Comparison of ENCODE assay signal across 19 cellular contexts in genomic region chr5:120509056-120509455, GRCh38. TPM values are rescaled to one million over a fixed set of nuclear protein-coding genes. Genes with fewer than 3 reads are reported as not detected.
"Had no signal": no experiment of that assay in that cellular context is flagged by ENCODE, and none has a peak within 500 bp of the region (broad histone marks: within the 10 kb centered on the region; RNA-seq: fewer than 3 reads in every experiment).

No MANE protein-coding gene starts in this region.

- H3K27me3 Mint-ChIP-seq: brain; central memory CD8-positive, alpha-beta T cell had no signal

- H3K4me3 Mint-ChIP-seq: brain; central memory CD8-positive, alpha-beta T cell; nephron progenitor cell had no signal

- H3K27me3 ChIP-seq: heart right ventricle had no signal

- H3K27ac ChIP-seq: heart right ventricle, left ventricle myocardium inferior had no signal

- FAIRE-seq: frontal cortex, keratinocyte had no signal

- H3K27ac Mint-ChIP-seq: activated naive CD4-positive, alpha-beta T cell treated with anti-CD3 and anti-CD28 coated beads, Interleukin-2, amount 50 U/mL, for 72 hours; nephron progenitor cell had no signal

- H3K9me3 ChIP-seq: heart right ventricle, left ventricle myocardium inferior had no signal

- H3K36me3 Mint-ChIP-seq: activated naive CD4-positive, alpha-beta T cell treated with anti-CD3 and anti-CD28 coated beads, Interleukin-2, amount 50 U/mL, for 72 hours; brain had no signal

- H3K36me3 ChIP-seq: heart right ventricle, left ventricle myocardium inferior had no signal

- H3K4me3 ChIP-seq: heart right ventricle, left ventricle myocardium inferior had no signal

- H3K9me3 Mint-ChIP-seq: brain, nephron progenitor cell had no signal

- DNase-seq: activated T-cell treated with anti-CD3 and anti-CD28 coated beads, Interleukin-2, amount 50 U/mL, for 1 hour; amygdala; effector memory CD4-positive, alpha-beta T cell; heart right ventricle; left ventricle myocardium inferior; mesenchymal stem cell; nephron progenitor cell; stimulated activated CD4-positive, alpha-beta T cell treated with anti-CD3 and anti-CD28 coated beads, Interleukin-12 subunit alpha, Interleukin-12 subunit beta, amount 100 ng/mL, for 4 hours; stimulated activated CD4-positive, alpha-beta T cell treated with anti-CD3 and anti-CD28 coated beads, Interleukin-2, amount 100 ng/mL, for 48 hours; stimulated activated CD8-positive, alpha-beta memory T cell treated with anti-CD3 and anti-CD28 coated beads, Interleukin-4, amount 100 ng/mL, for 48 hours; stimulated activated naive CD8-positive, alpha-beta T cell treated with anti-CD3 and anti-CD28 coated beads, Interleukin-15, Interleukin-2, amounts not matched to agents 100 U/mL and 50 U/mL, for 24 hours had no signal

- H3K4me1 Mint-ChIP-seq: central memory CD8-positive, alpha-beta T cell had no signal

- ATAC-seq: activated CD4-positive, CD25-positive, alpha-beta regulatory T cell treated with anti-CD3 and anti-CD28 coated beads, Interleukin-2, amount 50 U/mL, for 24 hours; activated naive CD4-positive, alpha-beta T cell treated with anti-CD3 and anti-CD28 coated beads, Interleukin-2, amount 50 U/mL, for 72 hours; heart right ventricle; sciatic nerve; stimulated activated naive CD8-positive, alpha-beta T cell treated with anti-CD3 and anti-CD28 coated beads, Interleukin-15, Interleukin-2, amounts not matched to agents 100 U/mL and 50 U/mL, for 24 hours had no signal

RNA-seq across cellular contexts. Expression of gene PRR16, which starts 45.0 kb away (rescaled TPM):
- total RNA-seq: activated naive CD4-positive, alpha-beta T cell treated with anti-CD3 and anti-CD28 coated beads, Interleukin-2, amount 50 U/mL, for 72 hours; T-helper 2 cell treated with Interferon-gamma antibody and Interleukin-4, amounts not matched to agents 100 ng/mL and 5 ng/mL, for 36 hours had no signal
